ENCODE assay signal across 1 cellular context in the genomic region with DNA sequence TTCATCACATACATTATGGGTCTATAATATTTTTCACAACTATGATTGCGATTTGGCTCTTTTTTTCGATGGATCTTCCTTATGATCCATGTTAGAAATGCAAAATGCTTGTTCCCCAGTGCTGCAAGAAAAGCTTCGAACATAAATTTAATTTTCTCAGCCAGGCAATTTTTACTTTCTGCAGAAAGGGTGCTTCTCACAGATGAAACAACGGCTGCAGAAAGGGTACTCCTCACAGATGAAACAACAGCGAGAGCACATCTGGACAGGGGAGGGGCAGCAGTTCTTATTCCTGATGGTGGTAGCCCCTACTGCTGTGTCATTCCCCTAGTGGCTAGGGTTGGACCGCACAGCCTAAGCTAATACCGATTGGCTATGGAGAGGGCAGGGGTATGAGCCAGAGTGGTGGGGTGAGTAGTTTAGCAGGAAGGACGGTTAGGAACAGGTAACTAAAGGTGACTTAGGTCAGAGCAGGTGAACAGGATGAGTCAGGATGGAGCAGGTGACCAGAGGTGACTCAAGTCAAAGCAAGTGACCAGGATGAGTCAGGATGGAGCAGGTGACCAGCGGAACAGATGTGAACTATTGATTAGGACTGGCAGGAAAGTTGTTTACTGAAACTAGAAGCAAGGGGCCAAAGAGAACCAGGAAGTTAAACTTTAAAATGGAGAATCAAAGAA.
TF ChIP-seq lines count a peak whose summit lies in the region.

No MANE protein-coding gene starts in this region.

TF ChIP-seq in K562, 482 proteins besides CTCF, POLR2A, EP300 and RAD21 (continues in another document):
- TF ChIP-seq RBM39 (optimal IDR thresholded peaks at IDR 0.05; ENCODE audit: low read depth, low read length) (no peak), JUND (IDR thresholded peaks at IDR 0.05; ENCODE audit: borderline replicate concordance, low read depth, low read length) (peak; percentile 80; the same call in 1 of the 2 replicates), JUND (tag; IDR thresholded peaks at IDR 0.05; ENCODE audit: borderline replicate concordance, low read depth, low read length) (peak; percentile 78; the same call in 2 of the 3 replicates), ZNF134 (CRISPR knock-in tag; conservative IDR thresholded peaks at IDR 0.05) (no peak), SMARCA4 (IDR thresholded peaks at IDR 0.05) (peak; percentile 43; the same call in 1 of the 2 replicates), SIN3B (IDR thresholded peaks at IDR 0.05; ENCODE audit: low read depth) (no peak), TAF15 (IDR thresholded peaks at IDR 0.05; ENCODE audit: low read depth, low read length) (no peak), PTRF (tag; IDR thresholded peaks at IDR 0.05) (no peak), CBFA2T2 (conservative IDR thresholded peaks at IDR 0.05) (peak; percentile 61; the same call in 1 of the 2 replicates), FOS (IDR thresholded peaks at IDR 0.05; ENCODE audit: extremely low read depth, insufficient read length) (no peak), ZNF3 (CRISPR knock-in tag; IDR thresholded peaks at IDR 0.05) (no peak), SMAD3 (CRISPR knock-in tag; conservative IDR thresholded peaks at IDR 0.05) (no peak), TOE1 (IDR thresholded peaks at IDR 0.05; ENCODE audit: borderline replicate concordance) (peak; percentile 67; the same call in 1 of the 2 replicates), TOE1 (CRISPR knock-in tag; IDR thresholded peaks at IDR 0.05; ENCODE audit: borderline replicate concordance, low read depth) (no peak), BHLHE40 (IDR thresholded peaks at IDR 0.05; ENCODE audit: low read length) (peak; percentile 50), ZNF316 (IDR thresholded peaks at IDR 0.05) (peak; percentile 9; the same call in 1 of the 2 replicates), NCOA1 (IDR thresholded peaks at IDR 0.05; ENCODE audit: low read depth) (peak; percentile 48; the same call in 1 of the 2 replicates), JUN (IDR thresholded peaks at IDR 0.05; ENCODE audit: borderline replicate concordance, low read depth, low read length) (peak; percentile 60; the same call in 1 of the 2 replicates), JUN (CRISPR knock-in tag; IDR thresholded peaks at IDR 0.05; ENCODE audit: borderline replicate concordance) (no peak), MXI1 (IDR thresholded peaks at IDR 0.05; ENCODE audit: low read depth, low read length) (no peak), ZNF695 (CRISPR knock-in tag; IDR thresholded peaks at IDR 0.05) (no peak), CEBPG (CRISPR knock-in tag; IDR thresholded peaks at IDR 0.05) (no peak), CEBPG (tag; conservative IDR thresholded peaks at IDR 0.05 in 1 of 2, IDR thresholded peaks at IDR 0.05 in 1 of 2) (peak in 1 of 2 experiments; percentile 40; a peak in 1 of 4 replicates), DPF2 (IDR thresholded peaks at IDR 0.05) (peak; percentile 80), GTF2F1 (IDR thresholded peaks at IDR 0.05; ENCODE audit: low read depth, low read length) (no peak), GATAD2B (IDR thresholded peaks at IDR 0.05; ENCODE audit: borderline replicate concordance) (no peak), ZNF561 (CRISPR knock-in tag; conservative IDR thresholded peaks at IDR 0.05) (peak; percentile 94), C11orf30 (IDR thresholded peaks at IDR 0.05; ENCODE audit: low read depth) (peak; percentile 37; the same call in 1 of the 2 replicates), CREBBP (IDR thresholded peaks at IDR 0.05; ENCODE audit: low read depth, low read length) (no peak), SREBF2 (CRISPR knock-in tag; IDR thresholded peaks at IDR 0.05) (no peak), CBFB (CRISPR knock-in tag; IDR thresholded peaks at IDR 0.05) (no peak), MEF2A (IDR thresholded peaks at IDR 0.05; ENCODE audit: control insufficient read depth, low read depth, low read length) (no peak), ZNF830 (CRISPR knock-in tag; IDR thresholded peaks at IDR 0.05) (no peak), KDM2B (CRISPR knock-in tag; IDR thresholded peaks at IDR 0.05) (no peak), CTBP1 (IDR thresholded peaks at IDR 0.05; ENCODE audit: borderline replicate concordance) (peak; percentile 77), FIP1L1 (IDR thresholded peaks at IDR 0.05; ENCODE audit: low read depth, low read length, poor library complexity, severe bottlenecking) (no peak), MBD2 (IDR thresholded peaks at IDR 0.05; ENCODE audit: borderline replicate concordance, low read depth) (no peak), ZNF408 (CRISPR knock-in tag; IDR thresholded peaks at IDR 0.05; ENCODE audit: low read depth) (no peak), ARID2 (IDR thresholded peaks at IDR 0.05) (no peak)
- TF ChIP-seq, protein P1, sequence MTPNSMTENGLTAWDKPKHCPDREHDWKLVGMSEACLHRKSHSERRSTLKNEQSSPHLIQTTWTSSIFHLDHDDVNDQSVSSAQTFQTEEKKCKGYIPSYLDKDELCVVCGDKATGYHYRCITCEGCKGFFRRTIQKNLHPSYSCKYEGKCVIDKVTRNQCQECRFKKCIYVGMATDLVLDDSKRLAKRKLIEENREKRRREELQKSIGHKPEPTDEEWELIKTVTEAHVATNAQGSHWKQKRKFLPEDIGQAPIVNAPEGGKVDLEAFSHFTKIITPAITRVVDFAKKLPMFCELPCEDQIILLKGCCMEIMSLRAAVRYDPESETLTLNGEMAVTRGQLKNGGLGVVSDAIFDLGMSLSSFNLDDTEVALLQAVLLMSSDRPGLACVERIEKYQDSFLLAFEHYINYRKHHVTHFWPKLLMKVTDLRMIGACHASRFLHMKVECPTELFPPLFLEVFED (CRISPR knock-in tag; conservative IDR thresholded peaks at IDR 0.05), result no peak
- TF ChIP-seq, protein P2, sequence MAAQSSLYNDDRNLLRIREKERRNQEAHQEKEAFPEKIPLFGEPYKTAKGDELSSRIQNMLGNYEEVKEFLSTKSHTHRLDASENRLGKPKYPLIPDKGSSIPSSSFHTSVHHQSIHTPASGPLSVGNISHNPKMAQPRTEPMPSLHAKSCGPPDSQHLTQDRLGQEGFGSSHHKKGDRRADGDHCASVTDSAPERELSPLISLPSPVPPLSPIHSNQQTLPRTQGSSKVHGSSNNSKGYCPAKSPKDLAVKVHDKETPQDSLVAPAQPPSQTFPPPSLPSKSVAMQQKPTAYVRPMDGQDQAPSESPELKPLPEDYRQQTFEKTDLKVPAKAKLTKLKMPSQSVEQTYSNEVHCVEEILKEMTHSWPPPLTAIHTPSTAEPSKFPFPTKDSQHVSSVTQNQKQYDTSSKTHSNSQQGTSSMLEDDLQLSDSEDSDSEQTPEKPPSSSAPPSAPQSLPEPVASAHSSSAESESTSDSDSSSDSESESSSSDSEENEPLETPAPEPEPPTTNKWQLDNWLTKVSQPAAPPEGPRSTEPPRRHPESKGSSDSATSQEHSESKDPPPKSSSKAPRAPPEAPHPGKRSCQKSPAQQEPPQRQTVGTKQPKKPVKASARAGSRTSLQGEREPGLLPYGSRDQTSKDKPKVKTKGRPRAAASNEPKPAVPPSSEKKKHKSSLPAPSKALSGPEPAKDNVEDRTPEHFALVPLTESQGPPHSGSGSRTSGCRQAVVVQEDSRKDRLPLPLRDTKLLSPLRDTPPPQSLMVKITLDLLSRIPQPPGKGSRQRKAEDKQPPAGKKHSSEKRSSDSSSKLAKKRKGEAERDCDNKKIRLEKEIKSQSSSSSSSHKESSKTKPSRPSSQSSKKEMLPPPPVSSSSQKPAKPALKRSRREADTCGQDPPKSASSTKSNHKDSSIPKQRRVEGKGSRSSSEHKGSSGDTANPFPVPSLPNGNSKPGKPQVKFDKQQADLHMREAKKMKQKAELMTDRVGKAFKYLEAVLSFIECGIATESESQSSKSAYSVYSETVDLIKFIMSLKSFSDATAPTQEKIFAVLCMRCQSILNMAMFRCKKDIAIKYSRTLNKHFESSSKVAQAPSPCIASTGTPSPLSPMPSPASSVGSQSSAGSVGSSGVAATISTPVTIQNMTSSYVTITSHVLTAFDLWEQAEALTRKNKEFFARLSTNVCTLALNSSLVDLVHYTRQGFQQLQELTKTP (IDR thresholded peaks at IDR 0.05; ENCODE audit: low read depth in 1 of 2, partially characterized antibody in 2 of 2), result peak in 1 of 2 experiments; percentile 56
- TF ChIP-seq, protein P3, sequence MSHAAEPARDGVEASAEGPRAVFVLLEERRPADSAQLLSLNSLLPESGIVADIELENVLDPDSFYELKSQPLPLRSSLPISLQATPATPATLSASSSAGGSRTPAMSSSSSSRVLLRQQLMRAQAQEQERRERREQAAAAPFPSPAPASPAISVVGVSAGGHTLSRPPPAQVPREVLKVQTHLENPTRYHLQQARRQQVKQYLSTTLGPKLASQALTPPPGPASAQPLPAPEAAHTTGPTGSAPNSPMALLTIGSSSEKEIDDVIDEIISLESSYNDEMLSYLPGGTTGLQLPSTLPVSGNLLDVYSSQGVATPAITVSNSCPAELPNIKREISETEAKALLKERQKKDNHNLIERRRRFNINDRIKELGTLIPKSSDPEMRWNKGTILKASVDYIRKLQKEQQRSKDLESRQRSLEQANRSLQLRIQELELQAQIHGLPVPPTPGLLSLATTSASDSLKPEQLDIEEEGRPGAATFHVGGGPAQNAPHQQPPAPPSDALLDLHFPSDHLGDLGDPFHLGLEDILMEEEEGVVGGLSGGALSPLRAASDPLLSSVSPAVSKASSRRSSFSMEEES (CRISPR knock-in tag; IDR thresholded peaks at IDR 0.05), result no peak
- TF ChIP-seq, protein P4, sequence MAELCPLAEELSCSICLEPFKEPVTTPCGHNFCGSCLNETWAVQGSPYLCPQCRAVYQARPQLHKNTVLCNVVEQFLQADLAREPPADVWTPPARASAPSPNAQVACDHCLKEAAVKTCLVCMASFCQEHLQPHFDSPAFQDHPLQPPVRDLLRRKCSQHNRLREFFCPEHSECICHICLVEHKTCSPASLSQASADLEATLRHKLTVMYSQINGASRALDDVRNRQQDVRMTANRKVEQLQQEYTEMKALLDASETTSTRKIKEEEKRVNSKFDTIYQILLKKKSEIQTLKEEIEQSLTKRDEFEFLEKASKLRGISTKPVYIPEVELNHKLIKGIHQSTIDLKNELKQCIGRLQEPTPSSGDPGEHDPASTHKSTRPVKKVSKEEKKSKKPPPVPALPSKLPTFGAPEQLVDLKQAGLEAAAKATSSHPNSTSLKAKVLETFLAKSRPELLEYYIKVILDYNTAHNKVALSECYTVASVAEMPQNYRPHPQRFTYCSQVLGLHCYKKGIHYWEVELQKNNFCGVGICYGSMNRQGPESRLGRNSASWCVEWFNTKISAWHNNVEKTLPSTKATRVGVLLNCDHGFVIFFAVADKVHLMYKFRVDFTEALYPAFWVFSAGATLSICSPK (IDR thresholded peaks at IDR 0.05; ENCODE audit: borderline replicate concordance), result no peak
- TF ChIP-seq, protein P5, sequence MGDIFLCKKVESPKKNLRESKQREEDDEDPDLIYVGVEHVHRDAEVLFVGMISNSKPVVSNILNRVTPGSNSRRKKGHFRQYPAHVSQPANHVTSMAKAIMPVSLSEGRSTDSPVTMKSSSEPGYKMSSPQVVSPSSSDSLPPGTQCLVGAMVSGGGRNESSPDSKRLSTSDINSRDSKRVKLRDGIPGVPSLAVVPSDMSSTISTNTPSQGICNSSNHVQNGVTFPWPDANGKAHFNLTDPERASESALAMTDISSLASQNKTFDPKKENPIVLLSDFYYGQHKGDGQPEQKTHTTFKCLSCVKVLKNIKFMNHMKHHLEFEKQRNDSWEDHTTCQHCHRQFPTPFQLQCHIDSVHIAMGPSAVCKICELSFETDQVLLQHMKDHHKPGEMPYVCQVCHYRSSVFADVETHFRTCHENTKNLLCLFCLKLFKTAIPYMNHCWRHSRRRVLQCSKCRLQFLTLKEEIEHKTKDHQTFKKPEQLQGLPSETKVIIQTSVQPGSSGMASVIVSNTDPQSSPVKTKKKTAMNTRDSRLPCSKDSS (IDR thresholded peaks at IDR 0.05; ENCODE audit: low read depth, partially characterized antibody), result peak; percentile 96
- TF ChIP-seq, protein P6, sequence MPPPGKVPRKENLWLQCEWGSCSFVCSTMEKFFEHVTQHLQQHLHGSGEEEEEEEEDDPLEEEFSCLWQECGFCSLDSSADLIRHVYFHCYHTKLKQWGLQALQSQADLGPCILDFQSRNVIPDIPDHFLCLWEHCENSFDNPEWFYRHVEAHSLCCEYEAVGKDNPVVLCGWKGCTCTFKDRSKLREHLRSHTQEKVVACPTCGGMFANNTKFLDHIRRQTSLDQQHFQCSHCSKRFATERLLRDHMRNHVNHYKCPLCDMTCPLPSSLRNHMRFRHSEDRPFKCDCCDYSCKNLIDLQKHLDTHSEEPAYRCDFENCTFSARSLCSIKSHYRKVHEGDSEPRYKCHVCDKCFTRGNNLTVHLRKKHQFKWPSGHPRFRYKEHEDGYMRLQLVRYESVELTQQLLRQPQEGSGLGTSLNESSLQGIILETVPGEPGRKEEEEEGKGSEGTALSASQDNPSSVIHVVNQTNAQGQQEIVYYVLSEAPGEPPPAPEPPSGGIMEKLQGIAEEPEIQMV (tag; conservative IDR thresholded peaks at IDR 0.05; ENCODE audit: low read depth), result no peak
- TF ChIP-seq, protein P7, sequence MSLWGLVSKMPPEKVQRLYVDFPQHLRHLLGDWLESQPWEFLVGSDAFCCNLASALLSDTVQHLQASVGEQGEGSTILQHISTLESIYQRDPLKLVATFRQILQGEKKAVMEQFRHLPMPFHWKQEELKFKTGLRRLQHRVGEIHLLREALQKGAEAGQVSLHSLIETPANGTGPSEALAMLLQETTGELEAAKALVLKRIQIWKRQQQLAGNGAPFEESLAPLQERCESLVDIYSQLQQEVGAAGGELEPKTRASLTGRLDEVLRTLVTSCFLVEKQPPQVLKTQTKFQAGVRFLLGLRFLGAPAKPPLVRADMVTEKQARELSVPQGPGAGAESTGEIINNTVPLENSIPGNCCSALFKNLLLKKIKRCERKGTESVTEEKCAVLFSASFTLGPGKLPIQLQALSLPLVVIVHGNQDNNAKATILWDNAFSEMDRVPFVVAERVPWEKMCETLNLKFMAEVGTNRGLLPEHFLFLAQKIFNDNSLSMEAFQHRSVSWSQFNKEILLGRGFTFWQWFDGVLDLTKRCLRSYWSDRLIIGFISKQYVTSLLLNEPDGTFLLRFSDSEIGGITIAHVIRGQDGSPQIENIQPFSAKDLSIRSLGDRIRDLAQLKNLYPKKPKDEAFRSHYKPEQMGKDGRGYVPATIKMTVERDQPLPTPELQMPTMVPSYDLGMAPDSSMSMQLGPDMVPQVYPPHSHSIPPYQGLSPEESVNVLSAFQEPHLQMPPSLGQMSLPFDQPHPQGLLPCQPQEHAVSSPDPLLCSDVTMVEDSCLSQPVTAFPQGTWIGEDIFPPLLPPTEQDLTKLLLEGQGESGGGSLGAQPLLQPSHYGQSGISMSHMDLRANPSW (CRISPR knock-in tag; IDR thresholded peaks at IDR 0.05), result no peak
- TF ChIP-seq, protein P8, sequence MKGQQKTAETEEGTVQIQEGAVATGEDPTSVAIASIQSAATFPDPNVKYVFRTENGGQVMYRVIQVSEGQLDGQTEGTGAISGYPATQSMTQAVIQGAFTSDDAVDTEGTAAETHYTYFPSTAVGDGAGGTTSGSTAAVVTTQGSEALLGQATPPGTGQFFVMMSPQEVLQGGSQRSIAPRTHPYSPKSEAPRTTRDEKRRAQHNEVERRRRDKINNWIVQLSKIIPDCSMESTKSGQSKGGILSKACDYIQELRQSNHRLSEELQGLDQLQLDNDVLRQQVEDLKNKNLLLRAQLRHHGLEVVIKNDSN (CRISPR knock-in tag; IDR thresholded peaks at IDR 0.05), result 0 out of 2 replicates have a peak, but pooled peaks have one; percentile 42
- TF ChIP-seq, protein P9, sequence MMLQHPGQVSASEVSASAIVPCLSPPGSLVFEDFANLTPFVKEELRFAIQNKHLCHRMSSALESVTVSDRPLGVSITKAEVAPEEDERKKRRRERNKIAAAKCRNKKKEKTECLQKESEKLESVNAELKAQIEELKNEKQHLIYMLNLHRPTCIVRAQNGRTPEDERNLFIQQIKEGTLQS (IDR thresholded peaks at IDR 0.05), result peak; percentile 88
- TF ChIP-seq, protein P9 (CRISPR knock-in tag; conservative IDR thresholded peaks at IDR 0.05), result no peak
